ENCODE assay signal across 18 cellular contexts in genomic region chr2:187900023-187900422, GRCh38.
"Had no signal": no experiment of that assay in that cellular context is flagged by ENCODE, and none has a peak within 500 bp of the region (broad histone marks: within the 10 kb centered on the region; RNA-seq: fewer than 3 reads in every experiment).

No MANE protein-coding gene starts in this region.

- H3K27ac ChIP-seq: transverse colon, vagina, WERI-Rb-1 had no signal

- H3K4me3 ChIP-seq: transverse colon, vagina had no signal

- ATAC-seq: activated naive CD4-positive, alpha-beta T cell treated with anti-CD3 and anti-CD28 coated beads, Interleukin-2, amount 50 U/mL, for 72 hours; effector memory CD8-positive, alpha-beta T cell; left ventricle myocardium superior; stimulated activated naive CD8-positive, alpha-beta T cell treated with anti-CD3 and anti-CD28 coated beads, Interleukin-15, Interleukin-2, amounts not matched to agents 100 U/mL and 50 U/mL, for 24 hours; T-helper 17 cell had no signal

- H3K36me3 ChIP-seq: transverse colon, vagina, WERI-Rb-1 had no signal

- FAIRE-seq: frontal cortex had no signal

- DNase-seq: activated CD4-positive, alpha-beta T cell treated with anti-CD3 and anti-CD28 coated beads for 1 hour; activated gamma-delta T cell treated with Interleukin-2 at 50 U/mL for 16 hours; amygdala; effector memory CD8-positive, alpha-beta T cell; head of caudate nucleus; left ventricle myocardium superior; occipital lobe; posterior cingulate gyrus; stimulated activated CD4-positive, alpha-beta T cell treated with anti-CD3 and anti-CD28 coated beads, Interleukin-12 subunit alpha, Interleukin-12 subunit beta, amount 100 ng/mL, for 4 hours; stimulated activated CD4-positive, alpha-beta T cell treated with anti-CD3 and anti-CD28 coated beads, Interleukin-1b, Interleukin-23, amount 100 ng/mL, for 48 hours; stimulated activated naive CD8-positive, alpha-beta T cell treated with anti-CD3 and anti-CD28 coated beads, Interleukin-15, Interleukin-2, amounts not matched to agents 100 U/mL and 50 U/mL, for 24 hours; substantia nigra; T-helper 17 cell; transverse colon; WERI-Rb-1 had no signal

- H3K27me3 ChIP-seq: transverse colon, vagina had no signal
